Comparison of ENCODE assay signal across 1 cellular context in genomic region chr14:69039287-69039628, GRCh38.
TF ChIP-seq lines count a peak whose summit lies in the region.

No MANE protein-coding gene starts in this region.

TF ChIP-seq in SK-N-SH, 30 proteins besides CTCF, POLR2A, EP300 and RAD21 (continued from another document):
- 0 out of 2 replicates have a peak, but pooled peaks have one; percentile 20 for TF ChIP-seq NFIC (IDR thresholded peaks at IDR 0.05; ENCODE audit: borderline replicate concordance)
- TF ChIP-seq ZBTB33 (IDR thresholded peaks at IDR 0.05; ENCODE audit: borderline replicate concordance, low read depth) = no peak
- TF ChIP-seq FOSL2 (IDR thresholded peaks at IDR 0.05; ENCODE audit: borderline replicate concordance, low read depth) = peak; percentile 73; the same call in 1 of the 2 replicates
- no peak for TF ChIP-seq MEF2A (IDR thresholded peaks at IDR 0.05; ENCODE audit: borderline replicate concordance, low read depth)
- TF ChIP-seq TEAD4 (IDR thresholded peaks at IDR 0.05; ENCODE audit: borderline replicate concordance, insufficient read depth) = no peak
- TF ChIP-seq JUND (IDR thresholded peaks at IDR 0.05) = peak; percentile 58
- no peak for TF ChIP-seq GATA2 (CRISPR knock-in tag; IDR thresholded peaks at IDR 0.05)
